In the genomic region with DNA sequence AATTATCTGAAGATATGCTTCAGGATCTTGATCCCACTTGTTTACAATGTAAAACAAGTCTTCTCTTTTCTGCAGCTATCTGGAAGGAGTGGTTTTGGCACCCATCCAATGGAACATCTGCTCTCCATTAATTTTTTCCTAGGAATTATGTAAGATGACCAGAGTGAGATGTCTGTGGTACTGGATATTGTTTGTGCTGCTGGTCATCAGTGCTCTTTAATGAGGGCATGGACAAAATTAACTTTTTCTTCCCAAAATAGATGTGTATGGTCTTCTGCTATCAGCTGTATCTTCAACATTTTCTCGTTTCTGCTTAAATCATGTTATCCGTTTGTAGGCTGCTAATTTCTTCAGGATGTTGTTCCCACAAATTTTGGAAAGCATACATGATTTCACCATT, we compare ENCODE assay signal across 22 cellular contexts.
A peak's percentile ranks its signal among the peaks of the same experiment; 100 is the strongest.
DNase-seq lines count a peak whose midpoint lies in the region; TF ChIP-seq lines count a peak whose summit lies in the region.
"Had no signal": no experiment of that assay in that cellular context is flagged by ENCODE, and none has a peak within 500 bp of the region (broad histone marks: within the 10 kb centered on the region; RNA-seq: fewer than 3 reads in every experiment).

No MANE protein-coding gene starts in this region.

- H3K36me3 Mint-ChIP-seq in activated T-helper 2 cell treated with anti-CD3 and anti-CD28 coated beads, Interferon-gamma antibody, Interleukin-2, Interleukin-4, amounts not matched to agents 10 μg/mL and 5 μg/mL and 100 μg/mL, durations not matched to agents 14 hours and 24 hours and 36 hours (ENCODE audit: low read depth): no peaks in the 10 kb centered on the region
- H3K36me3 Mint-ChIP-seq: CD8-positive, alpha-beta memory T cell; naive B cell had no signal

- 34% methylated on average over 2 of the region's 2 CpGs for WGBS in smooth muscle cell (ENCODE audit: low lambda C conversion rate)

- intact Hi-C loops in activated T-helper 2 cell treated with anti-CD3 and anti-CD28 coated beads, Interferon-gamma antibody, Interleukin-2, Interleukin-4, amounts not matched to agents 10 μg/mL and 5 μg/mL and 100 μg/mL, durations not matched to agents 14 hours and 24 hours and 36 hours (cut with micrococcal nuclease): no loop called here

- H3F3A ChIP-seq in smooth muscle cell (ENCODE audit: low read depth): no peaks in the 10 kb centered on the region

- no peaks in the 10 kb centered on the region for H3K36me3 ChIP-seq in SJCRH30
- no peaks in the 10 kb centered on the region for H3K36me3 ChIP-seq in smooth muscle cell (ENCODE audit: low read depth)
- H3K36me3 ChIP-seq: WERI-Rb-1 had no signal

- H3K79me2 ChIP-seq in smooth muscle cell (ENCODE audit: low read depth): no peaks in the 10 kb centered on the region

- peak; percentile 29 for DNase-seq in DMS 273 treated with DMSO at 0.1 percent for 48 hours (lab: John Stamatoyannopoulos, UW)
- DNase-seq in NCI-H2227 (lab: John Stamatoyannopoulos, UW; ENCODE audit: unreplicated experiment): peak; percentile 39
- peak; percentile 47 to 81 for DNase-seq in SJCRH30
- peak; percentile 13 for DNase-seq in fibroblast of mammary gland (ENCODE audit: low read depth)
- no peak for DNase-seq in activated CD4-positive, alpha-beta T cell treated with anti-CD3 and anti-CD28 coated beads, Interleukin-2, amount 50 U/mL, for 1 hour
- DNase-seq in smooth muscle cell (lab: John Stamatoyannopoulos, UW; ENCODE audit: unreplicated experiment): no peak
- DNase-seq in NCI-H1048 (lab: John Stamatoyannopoulos, UW): no peak
- no peak for DNase-seq in activated T-helper 2 cell treated with anti-CD3 and anti-CD28 coated beads, Interferon-gamma antibody, Interleukin-2, Interleukin-4, amounts not matched to agents 10 μg/mL and 5 μg/mL and 100 μg/mL, durations not matched to agents 14 hours and 24 hours and 36 hours (ENCODE audit: low spot score)
- DNase-seq: activated CD4-positive, alpha-beta T cell treated with anti-CD3 and anti-CD28 coated beads, Interleukin-2, amount 50 U/mL, for 48 hours; activated naive CD4-positive, alpha-beta T cell; activated T-cell treated with anti-CD3 and anti-CD28 coated beads for 4 hours; amygdala; CD8-positive, alpha-beta memory T cell; effector CD4-positive, alpha-beta T cell; H9; naive B cell; NCI-H1436 treated with DMSO at 0.1 percent for 48 hours; NCI-H510A; PC-3; WERI-Rb-1 had no signal

- H3K27ac Mint-ChIP-seq in activated T-helper 2 cell treated with anti-CD3 and anti-CD28 coated beads, Interferon-gamma antibody, Interleukin-2, Interleukin-4, amounts not matched to agents 10 μg/mL and 5 μg/mL and 100 μg/mL, durations not matched to agents 14 hours and 24 hours and 36 hours: no peak overlapping the region
- H3K27ac Mint-ChIP-seq: CD8-positive, alpha-beta memory T cell; H9; naive B cell; T-helper 2 cell treated with Interferon-gamma antibody and Interleukin-4, amounts not matched to agents 5 μg/mL and 100 μg/mL, for 36 hours had no signal

- no peaks in the 10 kb centered on the region for H3K4me1 Mint-ChIP-seq in activated T-helper 2 cell treated with anti-CD3 and anti-CD28 coated beads, Interferon-gamma antibody, Interleukin-2, Interleukin-4, amounts not matched to agents 10 μg/mL and 5 μg/mL and 100 μg/mL, durations not matched to agents 14 hours and 24 hours and 36 hours (ENCODE audit: low read depth)
- H3K4me1 Mint-ChIP-seq: CD8-positive, alpha-beta memory T cell; central memory CD8-positive, alpha-beta T cell; H9; naive B cell had no signal

- H3K27me3 ChIP-seq in SJCRH30 (no peaks in the 10 kb centered on the region), smooth muscle cell (ENCODE audit: low read depth) (no peaks in the 10 kb centered on the region)

- no peak overlapping the region for H3K4me2 ChIP-seq in smooth muscle cell

- no peak for TF ChIP-seq CTCF in fibroblast of mammary gland (conservative IDR thresholded peaks at IDR 0.05; ENCODE audit: control insufficient read depth, insufficient read depth, low read depth, low read length)
- no peak for TF ChIP-seq CTCF in smooth muscle cell (IDR thresholded peaks at IDR 0.05; ENCODE audit: borderline replicate concordance, insufficient read depth, poor library complexity, severe bottlenecking)

- no peaks in the 10 kb centered on the region for H3K9me3 ChIP-seq in SJCRH30 (replicated peaks)
- no peaks in the 10 kb centered on the region for H3K9me3 ChIP-seq in smooth muscle cell (replicated peaks; ENCODE audit: low read depth)

- no peak overlapping the region for H3K4me3 Mint-ChIP-seq in activated T-helper 2 cell treated with anti-CD3 and anti-CD28 coated beads, Interferon-gamma antibody, Interleukin-2, Interleukin-4, amounts not matched to agents 10 μg/mL and 5 μg/mL and 100 μg/mL, durations not matched to agents 14 hours and 24 hours and 36 hours (ENCODE audit: low read depth)
- H3K4me3 Mint-ChIP-seq: CD8-positive, alpha-beta memory T cell; central memory CD8-positive, alpha-beta T cell; H9; naive B cell; T-helper 2 cell treated with Interferon-gamma antibody and Interleukin-4, amounts not matched to agents 5 μg/mL and 100 μg/mL, for 36 hours had no signal

- no peaks in the 10 kb centered on the region for H3K27me3 Mint-ChIP-seq in activated T-helper 2 cell treated with anti-CD3 and anti-CD28 coated beads, Interferon-gamma antibody, Interleukin-2, Interleukin-4, amounts not matched to agents 10 μg/mL and 5 μg/mL and 100 μg/mL, durations not matched to agents 14 hours and 24 hours and 36 hours (ENCODE audit: low read depth)
- H3K27me3 Mint-ChIP-seq: CD8-positive, alpha-beta memory T cell; central memory CD8-positive, alpha-beta T cell; naive B cell had no signal

- H3K4me1 ChIP-seq in SJCRH30 (peaks cover 23% of the 10 kb centered on the region), smooth muscle cell (ENCODE audit: low read depth) (no peaks in the 10 kb centered on the region)

- H3K4me3 ChIP-seq in SJCRH30 (no peak overlapping the region), fibroblast of mammary gland (ENCODE audit: control insufficient read depth, low read depth, low read length) (no peak overlapping the region), smooth muscle cell (no peak overlapping the region)

- no peak overlapping the region for H3K27ac ChIP-seq in SJCRH30
- H3K27ac ChIP-seq in smooth muscle cell (ENCODE audit: low read depth): no peak overlapping the region
- H3K27ac ChIP-seq: WERI-Rb-1 had no signal

- no peaks in the 10 kb centered on the region for H4K20me1 ChIP-seq in smooth muscle cell (ENCODE audit: low read depth)

- H3K9ac ChIP-seq in smooth muscle cell (ENCODE audit: low read depth): no peak overlapping the region

- H2AFZ ChIP-seq in smooth muscle cell (ENCODE audit: low read depth): no peak overlapping the region

- peaks cover 10% of the 10 kb centered on the region for H3K9me3 Mint-ChIP-seq in activated T-helper 2 cell treated with anti-CD3 and anti-CD28 coated beads, Interferon-gamma antibody, Interleukin-2, Interleukin-4, amounts not matched to agents 10 μg/mL and 5 μg/mL and 100 μg/mL, durations not matched to agents 14 hours and 24 hours and 36 hours
- H3K9me3 Mint-ChIP-seq: H9, naive B cell had no signal

Comparison
In these comparisons a context has a peak if more than half of its experiments do, and no peak if none do; other contexts are left out.
1. DNase-seq: peak in DMS 273 treated with DMSO at 0.1 percent for 48 hours (single experiment), NCI-H2227 (single experiment), SJCRH30 (2 of 2) and fibroblast of mammary gland (single experiment); none in activated CD4-positive, alpha-beta T cell treated with anti-CD3 and anti-CD28 coated beads, Interleukin-2, amount 50 U/mL, for 1 hour (single experiment), smooth muscle cell (single experiment), NCI-H1048 (single experiment) and activated T-helper 2 cell treated with anti-CD3 and anti-CD28 coated beads, Interferon-gamma antibody, Interleukin-2, Interleukin-4, amounts not matched to agents 10 μg/mL and 5 μg/mL and 100 μg/mL, durations not matched to agents 14 hours and 24 hours and 36 hours (single experiment).